In genomic region chr19:53424968-53425597, GRCh38 we compare ENCODE assay signal across 8 cellular contexts. TPM values are rescaled to one million over a fixed set of nuclear protein-coding genes. Genes with fewer than 3 reads are reported as not detected.
DNase-seq lines count a peak whose midpoint lies in the region; ATAC-seq and TF ChIP-seq lines count a peak whose summit lies in the region.

No MANE protein-coding gene starts in this region.

- ATAC-seq in left ventricle myocardium superior (peak; percentile 94), HG03196 (IDR thresholded peaks at IDR 0.05; ENCODE audit: unreplicated experiment) (no peak), GM19467 (IDR thresholded peaks at IDR 0.05; ENCODE audit: unreplicated experiment) (no peak)

- no peaks in the 10 kb centered on the region for H4K20me1 ChIP-seq in SU-DHL-6 (ENCODE audit: low read depth, low read length)

- no peak overlapping the region for H3K4me2 ChIP-seq in SU-DHL-6 (ENCODE audit: low read depth, low read length, poor library complexity, severe bottlenecking)

- no peaks in the 10 kb centered on the region for H3K9me2 ChIP-seq in SU-DHL-6 (replicated peaks; ENCODE audit: insufficient read depth, low read length)

- H3K9me3 ChIP-seq in SU-DHL-6 (ENCODE audit: insufficient read depth, low read length) (no peaks in the 10 kb centered on the region), adrenal gland (replicated peaks in 1 of 3) (no peaks in the 10 kb centered on the region)

- DNase-seq in CD1c-positive myeloid dendritic cell (ENCODE audit: extremely low spot score), result peak; percentile 78
- peak; percentile 30 for DNase-seq in Jurkat, Clone E6-1 (ENCODE audit: low read depth, low spot score)
- DNase-seq in adrenal gland, result peak; percentile 76 to 94 (median 85)
- peak; percentile 74 for DNase-seq in left ventricle myocardium superior
- DNase-seq in renal cortical epithelial cell (ENCODE audit: low read depth), result peak; percentile 36

- H3K27ac ChIP-seq in SU-DHL-6 (ENCODE audit: low read depth, low read length) (no peak overlapping the region), adrenal gland (peak overlapping the region in 2 of 5 donors; percentile 13 to 81)

- H3K4me3 ChIP-seq in Jurkat, Clone E6-1 (ENCODE audit: low read length), result no peak overlapping the region
- no peak overlapping the region for H3K4me3 ChIP-seq in SU-DHL-6 (ENCODE audit: insufficient read depth, low read length, poor library complexity, severe bottlenecking)
- H3K4me3 ChIP-seq in adrenal gland, result no peak overlapping the region

- no peaks in the 10 kb centered on the region for H3F3A ChIP-seq in SU-DHL-6 (ENCODE audit: insufficient read depth)

- WGBS in adrenal gland, 4 donors, result 22 to 25% (median 23%) methylated on average over 7 to 9 of the region's 9 CpGs

- TF ChIP-seq CTCF in SU-DHL-6 (IDR thresholded peaks at IDR 0.05; ENCODE audit: insufficient read depth, low read length, poor library complexity, severe bottlenecking) (peak; percentile 57), adrenal gland (IDR thresholded peaks at IDR 0.05) (peak; percentile 65 to 86 (median 78))

- no peaks in the 10 kb centered on the region for H3K79me2 ChIP-seq in SU-DHL-6 (ENCODE audit: insufficient read depth, low read length)

- intact Hi-C loops in adrenal gland (cut with DNase I), result loop anchor here in 1 of 2 donors (10.0 kb wide), 1 partner anchor 90 kb away; no protein-coding TSS in a partner anchor
- intact Hi-C loops in left ventricle myocardium superior (cut with micrococcal nuclease), result no loop called here

- no peak overlapping the region for H2AFZ ChIP-seq in SU-DHL-6 (ENCODE audit: low read depth, low read length, severe bottlenecking)

- peaks cover 0 to 5% of the 10 kb centered on the region in 2 donors for H3K4me1 ChIP-seq in adrenal gland (replicated peaks in 1 of 2)

- no peak overlapping the region for H3K9ac ChIP-seq in SU-DHL-6 (ENCODE audit: low read length)

- TF ChIP-seq POLR2A in adrenal gland (IDR thresholded peaks at IDR 0.05), result no peak

- H3K36me3 ChIP-seq in SU-DHL-6 (ENCODE audit: low read length) (no peaks in the 10 kb centered on the region), adrenal gland (replicated peaks in 1 of 2) (no peaks in the 10 kb centered on the region)

- no peaks in the 10 kb centered on the region for H3K27me3 ChIP-seq in SU-DHL-6 (ENCODE audit: low read length)
- no peaks in the 10 kb centered on the region for H3K27me3 ChIP-seq in adrenal gland

RNA-seq across cellular contexts. Expression of gene ZNF761, which starts 6.7 kb away (rescaled TPM):
- 8.2 TPM for polyA plus RNA-seq in Jurkat, Clone E6-1 (2012; ENCODE audit: insufficient read depth, insufficient read length)
- total RNA-seq in adrenal gland (10 to 100 TPM in 4 of 8 donors, 1 to 10 TPM in 4; 5.8 to 15.2 (median 9.9) TPM), left ventricle myocardium superior (4.1 TPM), renal cortical epithelial cell (13.0 and 25.5 TPM in 2 replicates)
- 10 to 100 TPM; 10.9 to 22.0 (median 11.0) TPM for polyA plus RNA-seq in adrenal gland

RNA-seq across cellular contexts. Expression of gene ZNF765, which starts 30.1 kb away (rescaled TPM):
- 4.3 TPM for polyA plus RNA-seq in Jurkat, Clone E6-1 (2012; ENCODE audit: insufficient read depth, insufficient read length)
- total RNA-seq in adrenal gland (10 to 100 TPM; 11.4 to 21.9 (median 15.6) TPM), left ventricle myocardium superior (4.7 TPM), renal cortical epithelial cell (21.7 and 25.1 TPM in 2 replicates)
- polyA plus RNA-seq in adrenal gland, result 10 to 100 TPM in 1 of 3 donors, 1 to 10 TPM in 2; 4.3 to 15.1 (median 9.4) TPM

RNA-seq across cellular contexts. Expression of gene ZNF813, which starts 42.5 kb away (rescaled TPM):
- polyA plus RNA-seq in Jurkat, Clone E6-1 (2012; ENCODE audit: insufficient read depth, insufficient read length), result 1.1 TPM
- total RNA-seq in adrenal gland (1 to 10 TPM; 1.6 to 6.4 (median 2.8) TPM), left ventricle myocardium superior (1.3 TPM), renal cortical epithelial cell (5.4 and 11.7 TPM in 2 replicates)
- polyA plus RNA-seq in adrenal gland, result 1 to 10 TPM in 2 of 3 donors, under 1 TPM in 1; 0.51 to 2.4 (median 1.5) TPM

RNA-seq across cellular contexts. Expression of gene ZNF525, which starts 59.6 kb away (rescaled TPM):
- not detected for polyA plus RNA-seq in Jurkat, Clone E6-1 (2012; ENCODE audit: insufficient read depth, insufficient read length)
- total RNA-seq in adrenal gland (10 to 100 TPM in 4 of 8 donors, 1 to 10 TPM in 4; 3.0 to 20.7 (median 9.8) TPM), left ventricle myocardium superior (2.5 TPM), renal cortical epithelial cell (10.2 and 15.3 TPM in 2 replicates)
- 1 to 10 TPM; 5.7 to 9.5 (median 8.2) TPM for polyA plus RNA-seq in adrenal gland

Comparison
In these comparisons a context has a peak if more than half of its experiments do, and no peak if none do; other contexts are left out.
1. DNase-seq: peak in every context shown above with its lines; median percentile 85 in adrenal gland; 78 in CD1c-positive myeloid dendritic cell; 74 in left ventricle myocardium superior; 36 in renal cortical epithelial cell; 30 in Jurkat, Clone E6-1.